Comparison of ENCODE assay signal across 11 cellular contexts in genomic region chr10:102715880-102716279, GRCh38. TPM values are rescaled to one million over a fixed set of nuclear protein-coding genes. Genes with fewer than 3 reads are reported as not detected.
DNase-seq lines count a peak whose midpoint lies in the region; ATAC-seq and TF ChIP-seq lines count a peak whose summit lies in the region.
"Had no signal": no experiment of that assay in that cellular context is flagged by ENCODE, and none has a peak within 500 bp of the region (broad histone marks: within the 10 kb centered on the region; RNA-seq: fewer than 3 reads in every experiment).

No MANE protein-coding gene starts in this region.

- BruUV-seq in MCF 10A (replicated peaks; lab: Mats Ljungman, UMichigan) (no TSS peak), mammary epithelial cell (replicated peaks; lab: Mats Ljungman, UMichigan) (no TSS peak), PC-3 (replicated peaks; lab: Mats Ljungman, UMichigan) (no TSS peak)

- dilution Hi-C loops in mammary epithelial cell (cut with HindIII; ENCODE audit: low sequenced_read_pairs), result no loop called here

- H3K4me3 Mint-ChIP-seq in MCF 10A (ENCODE audit: unreplicated experiment) (peak overlapping the region; percentile 97), glutamatergic neuron (ENCODE audit: unreplicated experiment) (peak overlapping the region; percentile 53)
- H3K4me3 Mint-ChIP-seq in stimulated activated naive CD8-positive, alpha-beta T cell treated with anti-CD3 and anti-CD28 coated beads, Interleukin-15, amount 100 ng/mL, for 72 hours, result peak overlapping the region; percentile 87 to 91

- H3K27ac Mint-ChIP-seq in MCF 10A (ENCODE audit: low read depth, unreplicated experiment) (no peak overlapping the region), glutamatergic neuron (ENCODE audit: unreplicated experiment) (peak overlapping the region; percentile 60)
- peak overlapping the region; percentile 22 to 57 for H3K27ac Mint-ChIP-seq in stimulated activated naive CD8-positive, alpha-beta T cell treated with anti-CD3 and anti-CD28 coated beads, Interleukin-15, amount 100 ng/mL, for 72 hours

- H3K36me3 ChIP-seq in mammary epithelial cell (ENCODE audit: insufficient read depth, low read length) (no peaks in the 10 kb centered on the region), PC-3 (ENCODE audit: low read depth, low read length) (no peaks in the 10 kb centered on the region)

- no peaks in the 10 kb centered on the region for H3F3A ChIP-seq in PC-3 (ENCODE audit: low read length, unreplicated experiment)

- in situ Hi-C loops in mammary epithelial cell (cut with MboI; ENCODE audit: low sequenced_read_pairs in 2 of 2), result no loop called here

- H3K4me1 Mint-ChIP-seq in MCF 10A (ENCODE audit: insufficient read depth, unreplicated experiment) (peaks cover 26% of the 10 kb centered on the region), glutamatergic neuron (ENCODE audit: low read depth, unreplicated experiment) (peaks cover 20% of the 10 kb centered on the region)
- peaks cover 74% of the 10 kb centered on the region for H3K4me1 Mint-ChIP-seq in stimulated activated naive CD8-positive, alpha-beta T cell treated with anti-CD3 and anti-CD28 coated beads, Interleukin-15, amount 100 ng/mL, for 72 hours

- H3K27ac ChIP-seq in mammary epithelial cell (ENCODE audit: insufficient read depth, low read depth, low read length), result no peak overlapping the region
- H3K27ac ChIP-seq in PC-3 (ENCODE audit: low read length), result no peak overlapping the region

- H3K4me3 ChIP-seq in mammary epithelial cell (replicated peaks in 1 of 3; ENCODE audit: insufficient read depth in 1 of 3, low read depth in 2 of 3, low read length in 3 of 3) (no peak overlapping the region), PC-3 (ENCODE audit: low read length) (no peak overlapping the region; the same call in 1 of the 2 replicates), foreskin fibroblast (ENCODE audit: low read depth in 1 of 2, low read length in 2 of 2) (no peak overlapping the region)

- no peaks in the 10 kb centered on the region for H3K9me3 Mint-ChIP-seq in MCF 10A (ENCODE audit: unreplicated experiment)
- peaks cover 12% of the 10 kb centered on the region for H3K9me3 Mint-ChIP-seq in glutamatergic neuron (ENCODE audit: unreplicated experiment)
- no peaks in the 10 kb centered on the region for H3K9me3 Mint-ChIP-seq in stimulated activated naive CD8-positive, alpha-beta T cell treated with anti-CD3 and anti-CD28 coated beads, Interleukin-15, amount 100 ng/mL, for 72 hours

- no peaks in the 10 kb centered on the region for H3K9me3 ChIP-seq in mammary epithelial cell (replicated peaks; ENCODE audit: insufficient read depth, low read length)
- no peaks in the 10 kb centered on the region for H3K9me3 ChIP-seq in PC-3 (ENCODE audit: low read length)

- WGBS in mammary epithelial cell (ENCODE audit: low coverage, missing lambda C conversion rate), result 92% methylated on average over 1 of the region's 1 CpG

- peaks cover 23% of the 10 kb centered on the region for H3K36me3 Mint-ChIP-seq in MCF 10A (ENCODE audit: insufficient read depth, unreplicated experiment)
- H3K36me3 Mint-ChIP-seq in glutamatergic neuron (ENCODE audit: unreplicated experiment), result no peaks in the 10 kb centered on the region

- CTCF ChIA-PET in MCF 10A (lab: Yijun Ruan, JAX), result interaction anchor here (1.5 to 2.8 kb wide), 2 partner anchors 26 to 186 kb away, joined by 4 to 8 read pairs; no protein-coding TSS in a partner anchor
- CTCF ChIA-PET in mammary epithelial cell (lab: Charles Lee; ENCODE audit: low non-redundant PET), result no interaction called here
- CTCF ChIA-PET in PC-3 (lab: Charles Lee), result no interaction called here

- H4K20me1 ChIP-seq in mammary epithelial cell (ENCODE audit: insufficient read depth, low read length), result no peaks in the 10 kb centered on the region
- no peaks in the 10 kb centered on the region for H4K20me1 ChIP-seq in PC-3 (ENCODE audit: low read length)

- H3K27me3 Mint-ChIP-seq in MCF 10A (ENCODE audit: insufficient read depth, unreplicated experiment) (no peaks in the 10 kb centered on the region), glutamatergic neuron (ENCODE audit: unreplicated experiment) (peaks cover 5% of the 10 kb centered on the region)
- no peaks in the 10 kb centered on the region for H3K27me3 Mint-ChIP-seq in stimulated activated naive CD8-positive, alpha-beta T cell treated with anti-CD3 and anti-CD28 coated beads, Interleukin-15, amount 100 ng/mL, for 72 hours

- H3K9me2 ChIP-seq in PC-3 (replicated peaks; ENCODE audit: low read length), result no peaks in the 10 kb centered on the region

- DNase-seq in MCF 10A (ENCODE audit: unreplicated experiment) (no peak), mammary epithelial cell (no peak), PC-3 (no peak), glutamatergic neuron (no peak), DMS 273 treated with DMSO at 0.1 percent for 48 hours (lab: John Stamatoyannopoulos, UW) (no peak), foreskin fibroblast (no peak), NCI-H2029 treated with DMSO at 0.1 percent for 48 hours (lab: John Stamatoyannopoulos, UW) (no peak)
- DNase-seq in stimulated activated naive CD8-positive, alpha-beta T cell treated with anti-CD3 and anti-CD28 coated beads, Interleukin-15, amount 100 ng/mL, for 72 hours, result no peak
- DNase-seq: KG1, SIG-M5 had no signal

- no peak for ATAC-seq in PC-3
- no peak for ATAC-seq in stimulated activated naive CD8-positive, alpha-beta T cell treated with anti-CD3 and anti-CD28 coated beads, Interleukin-15, amount 100 ng/mL, for 72 hours
- ATAC-seq: esophagus mucosa had no signal

- intact Hi-C loops in MCF 10A (cut with micrococcal nuclease), result no loop called here
- intact Hi-C loops in mammary epithelial cell (cut with micrococcal nuclease), result no loop called here
- intact Hi-C loops in PC-3 (cut with micrococcal nuclease), result loop anchor here (2.0 kb wide), 1 partner anchor 69 kb away; no protein-coding TSS in a partner anchor

- H3K4me1 ChIP-seq in mammary epithelial cell (ENCODE audit: insufficient read depth, low read length) (peaks cover 12% of the 10 kb centered on the region), PC-3 (ENCODE audit: insufficient read depth, low read length) (peaks cover 11% of the 10 kb centered on the region)

- peaks cover 34% of the 10 kb centered on the region for H3K79me2 ChIP-seq in mammary epithelial cell (ENCODE audit: insufficient read depth, low read length)
- H3K79me2 ChIP-seq in PC-3 (ENCODE audit: low read length), result peaks cover 19% of the 10 kb centered on the region; the same call in 1 of the 2 replicates

- TF ChIP-seq CTCF in MCF 10A (IDR thresholded peaks at IDR 0.05; ENCODE audit: unreplicated experiment), result no peak
- TF ChIP-seq CTCF in mammary epithelial cell (conservative IDR thresholded peaks at IDR 0.05 in 1 of 2, IDR thresholded peaks at IDR 0.05 in 1 of 2; ENCODE audit: extremely low read depth in 1 of 2, insufficient read depth in 1 of 2, low read depth in 1 of 2, low read length in 2 of 2), result no peak
- no peak for TF ChIP-seq CTCF in PC-3 (conservative IDR thresholded peaks at IDR 0.05; ENCODE audit: low read depth, low read length)
- no peak for TF ChIP-seq CTCF in glutamatergic neuron (IDR thresholded peaks at IDR 0.05; ENCODE audit: partially characterized antibody, unreplicated experiment)
- no peak for TF ChIP-seq CTCF in foreskin fibroblast (IDR thresholded peaks at IDR 0.05; ENCODE audit: low read depth, low read length)

- H3K27me3 ChIP-seq in mammary epithelial cell (ENCODE audit: insufficient read depth, low read length), result no peaks in the 10 kb centered on the region
- no peaks in the 10 kb centered on the region for H3K27me3 ChIP-seq in PC-3 (ENCODE audit: low read length)

- no peak overlapping the region for H3K4me2 ChIP-seq in mammary epithelial cell (ENCODE audit: insufficient read depth, low read depth, low read length)
- peak overlapping the region; percentile 99; the same call in 1 of the 2 replicates for H3K4me2 ChIP-seq in PC-3 (ENCODE audit: low read length)

- POLR2A ChIA-PET in MCF 10A (lab: Yijun Ruan, JAX) (interaction anchor here (2.3 to 3.5 kb wide), 2 partner anchors 10 to 11 kb away, joined by 11 to 13 read pairs; no protein-coding TSS in a partner anchor), PC-3 (lab: Charles Lee; ENCODE audit: unreplicated experiment) (interaction anchor here (0.6 kb wide), 1 partner anchor 388 kb away, joined by 17 read pairs; no protein-coding TSS in a partner anchor)

- H3K9ac ChIP-seq in mammary epithelial cell (ENCODE audit: insufficient read depth, low read length) (no peak overlapping the region), PC-3 (ENCODE audit: low read length) (no peak overlapping the region)

- H2AFZ ChIP-seq in mammary epithelial cell (ENCODE audit: low read depth, low read length) (no peak overlapping the region), PC-3 (ENCODE audit: low read length) (no peak overlapping the region)

RNA-seq across cellular contexts. Expression of gene SFXN2, which starts 1.4 kb away (rescaled TPM):
- 7.2 and 12.9 TPM in 2 replicates for total RNA-seq in MCF 10A (2022)
- total RNA-seq in mammary epithelial cell, result 10 to 100 TPM in 1 of 2 donors, under 1 TPM in 1; 0.83 to 10.9 TPM
- 10.2 TPM for polyA plus RNA-seq in mammary epithelial cell
- 8.5 TPM for polyA minus RNA-seq in mammary epithelial cell
- total RNA-seq in PC-3 (2014; rRNA removed), result 7.5 and 10.3 TPM in 2 replicates
- total RNA-seq in glutamatergic neuron (ENCODE audit: unreplicated experiment), result 5.4 TPM

RNA-seq across cellular contexts. Expression of gene ARL3, which starts 1.7 kb away (rescaled TPM):
- total RNA-seq in MCF 10A (2022) (6.8 and 7.0 TPM in 2 replicates), mammary epithelial cell (1 to 10 TPM; 2.3 to 8.7 TPM), PC-3 (2014; rRNA removed) (2.5 and 2.8 TPM in 2 replicates), glutamatergic neuron (ENCODE audit: unreplicated experiment) (20.3 TPM)
- polyA plus RNA-seq in mammary epithelial cell, result 7.8 TPM
- polyA minus RNA-seq in mammary epithelial cell, result 0.83 TPM

RNA-seq across cellular contexts. Expression of gene WBP1L, which starts 27.9 kb away (rescaled TPM):
- total RNA-seq in MCF 10A (2022), result 19.8 and 24.8 TPM in 2 replicates
- 10 to 100 TPM; 18.4 to 48.2 TPM for total RNA-seq in mammary epithelial cell
- 20.7 TPM for polyA plus RNA-seq in mammary epithelial cell
- 24.7 TPM for polyA minus RNA-seq in mammary epithelial cell
- total RNA-seq in PC-3 (2014; rRNA removed), result 23.8 and 24.6 TPM in 2 replicates
- total RNA-seq in glutamatergic neuron (ENCODE audit: unreplicated experiment), result 29.6 TPM
